13 cellular contexts compared by ENCODE assay signal in genomic region chr19:16524991-16525734, GRCh38. TPM values are rescaled to one million over a fixed set of nuclear protein-coding genes. Genes with fewer than 3 reads are reported as not detected.
A peak's percentile ranks its signal among the peaks of the same experiment; 100 is the strongest.
DNase-seq lines count a peak whose midpoint lies in the region; ATAC-seq and TF ChIP-seq lines count a peak whose summit lies in the region.
"Had no signal": no experiment of that assay in that cellular context is flagged by ENCODE, and none has a peak within 500 bp of the region (broad histone marks: within the 10 kb centered on the region; RNA-seq: fewer than 3 reads in every experiment).

No MANE protein-coding gene starts in this region.

- no peak for TF ChIP-seq CTCF in GM13977 (IDR thresholded peaks at IDR 0.05; ENCODE audit: extremely low read depth, insufficient read depth, missing control alignments)
- TF ChIP-seq CTCF in chondrocyte (IDR thresholded peaks at IDR 0.05) = no peak

- H3K9me3 Mint-ChIP-seq in chondrocyte (ENCODE audit: low read depth) = no peaks in the 10 kb centered on the region
- H3K9me3 Mint-ChIP-seq in stimulated activated memory B cell treated with anti-CD40 and anti-IgM and Interleukin-4, amounts not matched to agents 10 μg/mL and 1 μg/mL and 100 μg/mL, for 72 hours = no peaks in the 10 kb centered on the region
- H3K9me3 Mint-ChIP-seq: CD8-positive, alpha-beta T cell; IgD-negative memory B cell had no signal

- in situ Hi-C loops in GM13977 (cut with MboI; ENCODE audit: low pct_unique_long_range_greater_than_20kb, low sequenced_read_pairs, unreplicated experiment) = no loop called here

- no peaks in the 10 kb centered on the region for H3K4me1 Mint-ChIP-seq in chondrocyte (ENCODE audit: low read depth)
- H3K4me1 Mint-ChIP-seq in stimulated activated memory B cell treated with anti-CD40 and anti-IgM and Interleukin-4, amounts not matched to agents 10 μg/mL and 1 μg/mL and 100 μg/mL, for 72 hours = no peaks in the 10 kb centered on the region
- H3K4me1 Mint-ChIP-seq: CD14-positive monocyte, IgD-negative memory B cell had no signal

- DNase-seq in AG20443 (ENCODE audit: low spot score) (peak; percentile 5), GM13977 (ENCODE audit: low spot score) (peak; percentile 16), chondrocyte (ENCODE audit: low spot score) (peak; percentile 94), DMS153 (lab: John Stamatoyannopoulos, UW) (no peak), DMS114 treated with DMSO at 0.1 percent for 48 hours (lab: John Stamatoyannopoulos, UW; ENCODE audit: unreplicated experiment) (no peak)
- DNase-seq: Caco-2; CD8-positive, alpha-beta T cell; GM23248 had no signal

- H3K27me3 Mint-ChIP-seq in chondrocyte (ENCODE audit: low read depth) = no peaks in the 10 kb centered on the region
- H3K27me3 Mint-ChIP-seq in stimulated activated memory B cell treated with anti-CD40 and anti-IgM and Interleukin-4, amounts not matched to agents 10 μg/mL and 1 μg/mL and 100 μg/mL, for 72 hours = no peaks in the 10 kb centered on the region
- H3K27me3 Mint-ChIP-seq: IgD-negative memory B cell had no signal

- no peak overlapping the region for H3K4me3 Mint-ChIP-seq in chondrocyte (ENCODE audit: unreplicated experiment)
- H3K4me3 Mint-ChIP-seq in stimulated activated memory B cell treated with anti-CD40 and anti-IgM and Interleukin-4, amounts not matched to agents 10 μg/mL and 1 μg/mL and 100 μg/mL, for 72 hours = no peak overlapping the region
- H3K4me3 Mint-ChIP-seq: CD14-positive monocyte; CD8-positive, alpha-beta T cell; IgD-negative memory B cell had no signal

- ATAC-seq in stimulated activated memory B cell treated with anti-CD40 and anti-IgM and Interleukin-4, amounts not matched to agents 10 μg/mL and 1 μg/mL and 100 μg/mL, for 72 hours = peak; percentile 22
- ATAC-seq: A549; CD8-positive, alpha-beta T cell had no signal

- peaks cover 19% of the 10 kb centered on the region for H3K36me3 Mint-ChIP-seq in chondrocyte (ENCODE audit: low read depth)
- H3K36me3 Mint-ChIP-seq in stimulated activated memory B cell treated with anti-CD40 and anti-IgM and Interleukin-4, amounts not matched to agents 10 μg/mL and 1 μg/mL and 100 μg/mL, for 72 hours = peaks cover 63% of the 10 kb centered on the region

- H3K27ac Mint-ChIP-seq in chondrocyte (ENCODE audit: unreplicated experiment) = no peak overlapping the region
- H3K27ac Mint-ChIP-seq in stimulated activated memory B cell treated with anti-CD40 and anti-IgM and Interleukin-4, amounts not matched to agents 10 μg/mL and 1 μg/mL and 100 μg/mL, for 72 hours = no peak overlapping the region
- H3K27ac Mint-ChIP-seq: CD14-positive monocyte; CD8-positive, alpha-beta T cell; IgD-negative memory B cell had no signal

RNA-seq across cellular contexts. Expression of gene CHERP, which starts 17.1 kb away (rescaled TPM):
- 30.1 to 35.2 TPM (median 32.6 TPM) in 3 replicates for total RNA-seq in chondrocyte

RNA-seq across cellular contexts. Expression of gene C19orf44, which starts 29.0 kb away (rescaled TPM):
- 3.1 to 5.8 TPM (median 3.2 TPM) in 3 replicates for total RNA-seq in chondrocyte

RNA-seq across cellular contexts. Expression of gene CALR3, which starts 29.2 kb away (rescaled TPM):
- not detected in 3 replicates for total RNA-seq in chondrocyte
- total RNA-seq: Caco-2; CD8-positive, alpha-beta T cell; Daoy; GM23248 had no signal

RNA-seq across cellular contexts. Expression of gene SLC35E1, which starts 47.1 kb away (rescaled TPM):
- 68.1 to 70.0 TPM (median 69.2 TPM) in 3 replicates for total RNA-seq in chondrocyte

RNA-seq across cellular contexts. Expression of gene EPS15L1, which starts 53.4 kb away (rescaled TPM):
- 34.4 to 36.5 TPM (median 36.1 TPM) in 3 replicates for total RNA-seq in chondrocyte

Comparison
In these comparisons a context has a peak if more than half of its experiments do, and no peak if none do; other contexts are left out.
1. DNase-seq: peak in AG20443 (single experiment), GM13977 (single experiment) and chondrocyte (single experiment); none in DMS153 (single experiment) and DMS114 treated with DMSO at 0.1 percent for 48 hours (single experiment).